Comparison of ENCODE assay signal across 11 cellular contexts in genomic region chr6:81075974-81076373, GRCh38.
A peak's percentile ranks its signal among the peaks of the same experiment; 100 is the strongest.
DNase-seq lines count a peak whose midpoint lies in the region; ATAC-seq and TF ChIP-seq lines count a peak whose summit lies in the region.
"Had no signal": no experiment of that assay in that cellular context is flagged by ENCODE, and none has a peak within 500 bp of the region (broad histone marks: within the 10 kb centered on the region; RNA-seq: fewer than 3 reads in every experiment).

No MANE protein-coding gene starts in this region.

- H3K4me1 ChIP-seq in cardiac muscle cell (ENCODE audit: low read depth): no peaks in the 10 kb centered on the region
- H3K4me1 ChIP-seq in OCI-LY1 (ENCODE audit: insufficient read depth, low read length, severe bottlenecking): no peaks in the 10 kb centered on the region
- H3K4me1 ChIP-seq in testis: no peaks in the 10 kb centered on the region

- H3K36me3 ChIP-seq in cardiac muscle cell: no peaks in the 10 kb centered on the region
- H3K36me3 ChIP-seq in OCI-LY1 (ENCODE audit: insufficient read depth, low read length): no peaks in the 10 kb centered on the region
- H3K36me3 ChIP-seq in testis (ENCODE audit: low read depth, missing control alignments): no peaks in the 10 kb centered on the region

- H3K9me3 ChIP-seq in cardiac muscle cell (ENCODE audit: low read depth) (no peaks in the 10 kb centered on the region), OCI-LY1 (ENCODE audit: low read length) (no peaks in the 10 kb centered on the region), testis (no peaks in the 10 kb centered on the region)

- no peaks in the 10 kb centered on the region for H3K27me3 ChIP-seq in cardiac muscle cell
- no peaks in the 10 kb centered on the region for H3K27me3 ChIP-seq in OCI-LY1 (ENCODE audit: insufficient read depth, low read length)
- no peaks in the 10 kb centered on the region for H3K27me3 ChIP-seq in testis

- ATAC-seq in HG02981 (IDR thresholded peaks at IDR 0.05; ENCODE audit: unreplicated experiment): no peak

- H3F3A ChIP-seq in OCI-LY1 (ENCODE audit: insufficient read depth, low read length): no peaks in the 10 kb centered on the region

- no peak overlapping the region for H2AFZ ChIP-seq in OCI-LY1 (ENCODE audit: low read length)

- H3K79me2 ChIP-seq in OCI-LY1 (ENCODE audit: insufficient read depth, low read length): no peaks in the 10 kb centered on the region

- no peak for TF ChIP-seq POLR2A in testis (IDR thresholded peaks at IDR 0.05)

- no peak overlapping the region for H3K27ac ChIP-seq in cardiac muscle cell
- no peak overlapping the region for H3K27ac ChIP-seq in OCI-LY1 (ENCODE audit: low read depth, low read length, poor library complexity, severe bottlenecking)
- no peak overlapping the region for H3K27ac ChIP-seq in testis

- no peaks in the 10 kb centered on the region for H4K20me1 ChIP-seq in OCI-LY1 (ENCODE audit: insufficient read depth, low read length)

- WGBS in testis, 2 donors: 64 to 68% methylated on average over 5 of the region's 5 CpGs

- intact Hi-C loops in cardiac septum (cut with DNase I): no loop called here
- intact Hi-C loops in testis (cut with DNase I; ENCODE audit: low total_unique reads): no loop called here

- no peak overlapping the region for H3K4me2 ChIP-seq in OCI-LY1 (ENCODE audit: low read length)

- no peak overlapping the region for H3K4me3 ChIP-seq in cardiac muscle cell
- H3K4me3 ChIP-seq in OCI-LY1 (ENCODE audit: low read depth, low read length, poor library complexity, severe bottlenecking): no peak overlapping the region
- H3K4me3 ChIP-seq in fibroblast of villous mesenchyme (ENCODE audit: low read depth, low read length): no peak overlapping the region
- H3K4me3 ChIP-seq in testis: no peak overlapping the region
- H3K4me3 ChIP-seq: lung had no signal

- TF ChIP-seq CTCF in cardiac muscle cell (IDR thresholded peaks at IDR 0.05; ENCODE audit: low read depth, low read length): peak; percentile 58
- peak; percentile 50 for TF ChIP-seq CTCF in OCI-LY1 (IDR thresholded peaks at IDR 0.05; ENCODE audit: low read length)
- TF ChIP-seq CTCF in fibroblast of villous mesenchyme (IDR thresholded peaks at IDR 0.05; ENCODE audit: insufficient read depth, low read depth, low read length): peak; percentile 63
- TF ChIP-seq CTCF in testis (IDR thresholded peaks at IDR 0.05): peak in 1 of 3 experiments; percentile 20

- H3K9me2 ChIP-seq in OCI-LY1 (ENCODE audit: low read depth, low read length): no peaks in the 10 kb centered on the region

- H3K9ac ChIP-seq in OCI-LY1 (ENCODE audit: low read length): no peak overlapping the region

- DNase-seq in cardiac muscle cell (ENCODE audit: low read depth in 1 of 2, low spot score in 1 of 2) (peak; percentile 29 to 51), cardiac septum (ENCODE audit: low spot score) (no peak), fibroblast of villous mesenchyme (ENCODE audit: low read depth) (peak; percentile 13), testis (peak; percentile 15), NCI-H1092 treated with DMSO at 0.1 percent for 48 hours (lab: John Stamatoyannopoulos, UW) (no peak)
- DNase-seq in stimulated activated CD4-positive, alpha-beta T cell treated with anti-CD3 and anti-CD28 coated beads, Interleukin-2, amount 100 ng/mL, for 24 hours: no peak
- DNase-seq: activated naive CD4-positive, alpha-beta T cell treated with Interleukin-2 at 50 U/mL for 16 hours; DMS153 had no signal

Comparison
In these comparisons a context has a peak if more than half of its experiments do, and no peak if none do; other contexts are left out.
1. DNase-seq: peak in cardiac muscle cell (2 of 2), fibroblast of villous mesenchyme (single experiment) and testis (single experiment); none in cardiac septum (single experiment), stimulated activated CD4-positive, alpha-beta T cell treated with anti-CD3 and anti-CD28 coated beads, Interleukin-2, amount 100 ng/mL, for 24 hours (0 of 2) and NCI-H1092 treated with DMSO at 0.1 percent for 48 hours (single experiment).